10 cellular contexts compared by ENCODE assay signal in genomic region chr6:152595507-152595906, GRCh38. TPM values are rescaled to one million over a fixed set of nuclear protein-coding genes. Genes with fewer than 3 reads are reported as not detected.
DNase-seq lines count a peak whose midpoint lies in the region; ATAC-seq and TF ChIP-seq lines count a peak whose summit lies in the region.
"Had no signal": no experiment of that assay in that cellular context is flagged by ENCODE, and none has a peak within 500 bp of the region (broad histone marks: within the 10 kb centered on the region; RNA-seq: fewer than 3 reads in every experiment).

No MANE protein-coding gene starts in this region.

- H3K9me2 ChIP-seq in GM23338 (ENCODE audit: insufficient read depth): no peaks in the 10 kb centered on the region
- no peaks in the 10 kb centered on the region for H3K9me2 ChIP-seq in hepatocyte (replicated peaks; ENCODE audit: insufficient read depth)

- no peak overlapping the region for H3K27ac ChIP-seq in 22Rv1
- H3K27ac ChIP-seq in GM23338 (ENCODE audit: low read depth): no peak overlapping the region
- no peak overlapping the region for H3K27ac ChIP-seq in hepatocyte

- peaks cover 15% of the 10 kb centered on the region for H3K4me1 Mint-ChIP-seq in GM23338
- no peaks in the 10 kb centered on the region for H3K4me1 Mint-ChIP-seq in activated T-helper 1 cell treated with anti-CD3 and anti-CD28 coated beads, Interleukin-12 subunit alpha, Interleukin-12 subunit beta, Interleukin-2, Interleukin-4 antibody, amounts not matched to agents 30 ng/mL and 10 ng/mL and 1 ng/mL, durations not matched to agents 14 hours and 24 hours and 36 hours (ENCODE audit: low read depth)

- DNase-seq in GM23338 (ENCODE audit: low spot score) (peak; percentile 51), SW480 (ENCODE audit: low spot score) (peak; percentile 5), hepatocyte (ENCODE audit: low spot score) (peak; percentile 21), dedifferentiated amniotic fluid mesenchymal stem cell (ENCODE audit: extremely low spot score) (no peak), NCI-H2081 (lab: John Stamatoyannopoulos, UW) (no peak)
- no peak for DNase-seq in activated T-helper 1 cell treated with anti-CD3 and anti-CD28 coated beads, Interleukin-12 subunit alpha, Interleukin-12 subunit beta, Interleukin-2, Interleukin-4 antibody, amounts not matched to agents 30 ng/mL and 10 ng/mL and 1 ng/mL, durations not matched to agents 14 hours and 24 hours and 36 hours (ENCODE audit: low spot score)
- DNase-seq: NCI-H1105, T1000 had no signal

- H3K36me3 ChIP-seq in GM23338 (ENCODE audit: insufficient read depth) (no peaks in the 10 kb centered on the region), hepatocyte (replicated peaks; ENCODE audit: insufficient read depth, low read depth) (no peaks in the 10 kb centered on the region)

- 55% methylated on average over 4 of the region's 4 CpGs for WGBS in hepatocyte (ENCODE audit: low lambda C conversion rate, missing lambda C conversion rate)

- H3K9me3 ChIP-seq in hepatocyte (ENCODE audit: low read depth): no peaks in the 10 kb centered on the region

- no peaks in the 10 kb centered on the region for H3K36me3 Mint-ChIP-seq in GM23338 (ENCODE audit: low read depth)
- H3K36me3 Mint-ChIP-seq in activated T-helper 1 cell treated with anti-CD3 and anti-CD28 coated beads, Interleukin-12 subunit alpha, Interleukin-12 subunit beta, Interleukin-2, Interleukin-4 antibody, amounts not matched to agents 30 ng/mL and 10 ng/mL and 1 ng/mL, durations not matched to agents 14 hours and 24 hours and 36 hours (ENCODE audit: low read depth): no peaks in the 10 kb centered on the region

- H3K9me3 Mint-ChIP-seq in GM23338: no peaks in the 10 kb centered on the region
- no peaks in the 10 kb centered on the region for H3K9me3 Mint-ChIP-seq in activated T-helper 1 cell treated with anti-CD3 and anti-CD28 coated beads, Interleukin-12 subunit alpha, Interleukin-12 subunit beta, Interleukin-2, Interleukin-4 antibody, amounts not matched to agents 30 ng/mL and 10 ng/mL and 1 ng/mL, durations not matched to agents 14 hours and 24 hours and 36 hours

- H3K27ac Mint-ChIP-seq in GM23338: no peak overlapping the region
- no peak overlapping the region for H3K27ac Mint-ChIP-seq in activated T-helper 1 cell treated with anti-CD3 and anti-CD28 coated beads, Interleukin-12 subunit alpha, Interleukin-12 subunit beta, Interleukin-2, Interleukin-4 antibody, amounts not matched to agents 30 ng/mL and 10 ng/mL and 1 ng/mL, durations not matched to agents 14 hours and 24 hours and 36 hours

- H4K20me1 ChIP-seq in GM23338 (replicated peaks; ENCODE audit: insufficient read depth) (no peaks in the 10 kb centered on the region), hepatocyte (ENCODE audit: insufficient read depth, poor library complexity, severe bottlenecking) (no peaks in the 10 kb centered on the region)

- TF ChIP-seq CTCF in 22Rv1 (IDR thresholded peaks at IDR 0.05): peak; percentile 54
- peak; percentile 49 to 57 for TF ChIP-seq CTCF in GM23338 (conservative IDR thresholded peaks at IDR 0.05; ENCODE audit: low read depth in 2 of 2)
- peak; percentile 37 for TF ChIP-seq CTCF in hepatocyte (IDR thresholded peaks at IDR 0.05; ENCODE audit: poor library complexity)

- intact Hi-C loops in activated T-helper 1 cell treated with anti-CD3 and anti-CD28 coated beads, Interleukin-12 subunit alpha, Interleukin-12 subunit beta, Interleukin-2, Interleukin-4 antibody, amounts not matched to agents 30 ng/mL and 10 ng/mL and 1 ng/mL, durations not matched to agents 14 hours and 24 hours and 36 hours (cut with micrococcal nuclease): no loop called here

- ATAC-seq in GM23338 (peak; percentile 92), GM19035 (IDR thresholded peaks at IDR 0.05; ENCODE audit: unreplicated experiment) (no peak)

- H3K79me2 ChIP-seq in GM23338 (replicated peaks; ENCODE audit: insufficient read depth) (no peaks in the 10 kb centered on the region), hepatocyte (no peaks in the 10 kb centered on the region)

- H3F3A ChIP-seq in GM23338 (replicated peaks; ENCODE audit: low read depth): no peaks in the 10 kb centered on the region

- H2AFZ ChIP-seq in GM23338 (no peak overlapping the region), hepatocyte (no peak overlapping the region)

- no peak overlapping the region for H3K4me3 Mint-ChIP-seq in GM23338
- no peak overlapping the region for H3K4me3 Mint-ChIP-seq in activated T-helper 1 cell treated with anti-CD3 and anti-CD28 coated beads, Interleukin-12 subunit alpha, Interleukin-12 subunit beta, Interleukin-2, Interleukin-4 antibody, amounts not matched to agents 30 ng/mL and 10 ng/mL and 1 ng/mL, durations not matched to agents 14 hours and 24 hours and 36 hours

- no peaks in the 10 kb centered on the region for H3K27me3 ChIP-seq in GM23338 (ENCODE audit: insufficient read depth)
- H3K27me3 ChIP-seq in hepatocyte: no peaks in the 10 kb centered on the region

- H3K4me2 ChIP-seq in GM23338: no peak overlapping the region
- H3K4me2 ChIP-seq in hepatocyte: no peak overlapping the region

- H3K4me3 ChIP-seq in GM23338 (no peak overlapping the region), hepatocyte (no peak overlapping the region)

- no peaks in the 10 kb centered on the region for H3K27me3 Mint-ChIP-seq in GM23338 (ENCODE audit: insufficient read depth, low read depth, poor library complexity)
- H3K27me3 Mint-ChIP-seq in activated T-helper 1 cell treated with anti-CD3 and anti-CD28 coated beads, Interleukin-12 subunit alpha, Interleukin-12 subunit beta, Interleukin-2, Interleukin-4 antibody, amounts not matched to agents 30 ng/mL and 10 ng/mL and 1 ng/mL, durations not matched to agents 14 hours and 24 hours and 36 hours (ENCODE audit: insufficient read depth): peaks cover under 1% of the 10 kb centered on the region

- H3K4me1 ChIP-seq in GM23338 (ENCODE audit: insufficient read depth) (no peaks in the 10 kb centered on the region), hepatocyte (ENCODE audit: insufficient read depth) (no peaks in the 10 kb centered on the region)

TF ChIP-seq in GM23338, 12 proteins besides CTCF, POLR2A, EP300 and RAD21 (continues in another document):
- no peak for TF ChIP-seq ZNF462 (CRISPR knock-in tag; IDR thresholded peaks at IDR 0.05)

RNA-seq across cellular contexts. Expression of gene SYNE1, which starts 41.7 kb away (rescaled TPM):
- 9.7 and 13.6 TPM in 2 replicates for total RNA-seq in GM23338 (2014; rRNA removed; shearing (Covaris generic))
- polyA plus RNA-seq in GM23338 (2016; fragmentation: Nextera tagmentation; extraction: Ambion mirVana): 2.1 and 3.9 TPM in 2 replicates
- total RNA-seq in hepatocyte: 58.0 and 59.9 TPM in 2 replicates
- 17.6 and 19.3 TPM in 2 replicates for polyA plus RNA-seq in hepatocyte
- total RNA-seq in activated T-helper 1 cell treated with anti-CD3 and anti-CD28 coated beads, Interleukin-12 subunit alpha, Interleukin-12 subunit beta, Interleukin-2, Interleukin-4 antibody, amounts not matched to agents 30 ng/mL and 10 ng/mL and 1 ng/mL, durations not matched to agents 14 hours and 24 hours and 36 hours: 14.5 and 16.0 TPM in 2 replicates

Comparison
In these comparisons a context has a peak if more than half of its experiments do, and no peak if none do; other contexts are left out.
1. DNase-seq: peak in GM23338 (single experiment), SW480 (single experiment) and hepatocyte (single experiment); none in activated T-helper 1 cell treated with anti-CD3 and anti-CD28 coated beads, Interleukin-12 subunit alpha, Interleukin-12 subunit beta, Interleukin-2, Interleukin-4 antibody, amounts not matched to agents 30 ng/mL and 10 ng/mL and 1 ng/mL, durations not matched to agents 14 hours and 24 hours and 36 hours (single experiment), dedifferentiated amniotic fluid mesenchymal stem cell (single experiment) and NCI-H2081 (0 of 2).
2. Peak in every context shown above with its lines, with median percentiles within 50 percentile points of each other: CTCF ChIP-seq.